ENCODE assay signal across 1 cellular context in the genomic region with DNA sequence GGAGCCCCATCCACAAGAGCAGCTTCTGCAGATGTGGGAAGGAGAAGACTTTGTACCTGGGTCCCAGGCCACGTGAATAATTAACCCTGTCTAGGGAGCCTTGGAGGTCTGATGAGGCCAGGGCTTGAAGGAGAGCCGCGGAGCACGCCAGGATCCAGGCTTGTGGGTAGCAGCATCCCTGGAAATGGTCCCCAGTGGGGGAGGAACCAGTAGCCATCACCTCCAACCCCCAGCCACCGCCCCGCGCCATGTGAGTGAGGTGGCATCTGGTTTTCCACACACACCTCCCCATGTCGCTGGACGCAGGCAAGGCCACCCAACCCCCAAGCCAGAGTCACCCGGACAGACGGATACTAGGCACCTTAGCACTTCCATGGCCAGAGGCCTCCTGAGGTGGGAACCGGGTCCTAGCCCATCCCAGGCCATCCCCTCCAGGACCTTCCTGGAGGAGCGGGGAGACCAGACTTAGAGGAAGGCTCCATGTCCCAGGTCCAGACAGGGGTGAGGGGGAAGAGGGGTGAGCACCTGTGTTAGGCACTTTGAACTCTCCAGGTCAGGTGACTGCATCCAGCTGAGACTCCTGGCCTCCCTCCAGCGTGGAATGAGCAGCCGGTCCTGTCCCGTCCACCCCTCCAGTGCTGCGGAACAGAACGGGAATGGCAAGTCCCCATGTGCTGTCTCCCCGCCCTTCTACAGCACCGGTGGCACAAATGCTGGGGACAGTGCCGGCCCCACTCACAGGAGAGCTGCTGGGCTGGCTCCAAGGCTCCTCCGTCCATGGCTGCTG.
TF ChIP-seq lines count a peak whose summit lies in the region.

No MANE protein-coding gene starts in this region.

TF ChIP-seq in HepG2, 621 proteins besides CTCF, POLR2A, EP300 and RAD21 (continued from another document and continues in another):
- TF ChIP-seq, protein P1, sequence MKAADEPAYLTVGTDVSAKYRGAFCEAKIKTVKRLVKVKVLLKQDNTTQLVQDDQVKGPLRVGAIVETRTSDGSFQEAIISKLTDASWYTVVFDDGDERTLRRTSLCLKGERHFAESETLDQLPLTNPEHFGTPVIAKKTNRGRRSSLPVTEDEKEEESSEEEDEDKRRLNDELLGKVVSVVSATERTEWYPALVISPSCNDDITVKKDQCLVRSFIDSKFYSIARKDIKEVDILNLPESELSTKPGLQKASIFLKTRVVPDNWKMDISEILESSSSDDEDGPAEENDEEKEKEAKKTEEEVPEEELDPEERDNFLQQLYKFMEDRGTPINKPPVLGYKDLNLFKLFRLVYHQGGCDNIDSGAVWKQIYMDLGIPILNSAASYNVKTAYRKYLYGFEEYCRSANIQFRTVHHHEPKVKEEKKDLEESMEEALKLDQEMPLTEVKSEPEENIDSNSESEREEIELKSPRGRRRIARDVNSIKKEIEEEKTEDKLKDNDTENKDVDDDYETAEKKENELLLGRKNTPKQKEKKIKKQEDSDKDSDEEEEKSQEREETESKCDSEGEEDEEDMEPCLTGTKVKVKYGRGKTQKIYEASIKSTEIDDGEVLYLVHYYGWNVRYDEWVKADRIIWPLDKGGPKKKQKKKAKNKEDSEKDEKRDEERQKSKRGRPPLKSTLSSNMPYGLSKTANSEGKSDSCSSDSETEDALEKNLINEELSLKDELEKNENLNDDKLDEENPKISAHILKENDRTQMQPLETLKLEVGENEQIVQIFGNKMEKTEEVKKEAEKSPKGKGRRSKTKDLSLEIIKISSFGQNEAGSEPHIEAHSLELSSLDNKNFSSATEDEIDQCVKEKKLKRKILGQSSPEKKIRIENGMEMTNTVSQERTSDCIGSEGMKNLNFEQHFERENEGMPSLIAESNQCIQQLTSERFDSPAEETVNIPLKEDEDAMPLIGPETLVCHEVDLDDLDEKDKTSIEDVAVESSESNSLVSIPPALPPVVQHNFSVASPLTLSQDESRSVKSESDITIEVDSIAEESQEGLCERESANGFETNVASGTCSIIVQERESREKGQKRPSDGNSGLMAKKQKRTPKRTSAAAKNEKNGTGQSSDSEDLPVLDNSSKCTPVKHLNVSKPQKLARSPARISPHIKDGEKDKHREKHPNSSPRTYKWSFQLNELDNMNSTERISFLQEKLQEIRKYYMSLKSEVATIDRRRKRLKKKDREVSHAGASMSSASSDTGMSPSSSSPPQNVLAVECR (CRISPR knock-in tag; IDR thresholded peaks at IDR 0.05; ENCODE audit: borderline replicate concordance) = peak; percentile 22; the same call in 1 of the 2 replicates
- TF ChIP-seq BCL6 (CRISPR knock-in tag; IDR thresholded peaks at IDR 0.05) (no peak), PTBP1 (IDR thresholded peaks at IDR 0.05; ENCODE audit: low read depth, low read length, poor library complexity, severe bottlenecking) (no peak), ZBTB7A (CRISPR knock-in tag; IDR thresholded peaks at IDR 0.05) (no peak), KDM5B (CRISPR knock-in tag; IDR thresholded peaks at IDR 0.05; ENCODE audit: borderline replicate concordance) (no peak), TSC22D2 (CRISPR knock-in tag; IDR thresholded peaks at IDR 0.05; ENCODE audit: borderline replicate concordance) (no peak), HOXA5 (CRISPR knock-in tag; IDR thresholded peaks at IDR 0.05) (no peak), ZNF577 (CRISPR knock-in tag; IDR thresholded peaks at IDR 0.05; ENCODE audit: borderline replicate concordance, low read depth) (no peak), ZNF569 (CRISPR knock-in tag; IDR thresholded peaks at IDR 0.05; ENCODE audit: borderline replicate concordance) (no peak), ZNF652 (CRISPR knock-in tag; IDR thresholded peaks at IDR 0.05; ENCODE audit: borderline replicate concordance, low read depth) (peak; percentile 83), ZFY (CRISPR knock-in tag; IDR thresholded peaks at IDR 0.05) (no peak), NR2F2 (IDR thresholded peaks at IDR 0.05; ENCODE audit: borderline replicate concordance, low read depth) (no peak), GPN1 (CRISPR knock-in tag; IDR thresholded peaks at IDR 0.05; ENCODE audit: borderline replicate concordance) (no peak), CBX5 (CRISPR knock-in tag; IDR thresholded peaks at IDR 0.05; ENCODE audit: borderline replicate concordance) (no peak), TGIF2 (CRISPR knock-in tag; IDR thresholded peaks at IDR 0.05) (peak; percentile 11; the same call in 1 of the 2 replicates), ATF7-NPFF (CRISPR knock-in tag; IDR thresholded peaks at IDR 0.05; ENCODE audit: low read depth) (0 out of 2 replicates have a peak, but pooled peaks have one; percentile 34), ZNF546 (CRISPR knock-in tag; conservative IDR thresholded peaks at IDR 0.05) (no peak), FOXA1 (IDR thresholded peaks at IDR 0.05) (no peak), FOXA1 (CRISPR knock-in tag; IDR thresholded peaks at IDR 0.05) (no peak), ZFP37 (CRISPR knock-in tag; IDR thresholded peaks at IDR 0.05; ENCODE audit: borderline replicate concordance) (no peak), SP2 (CRISPR knock-in tag; IDR thresholded peaks at IDR 0.05) (0 out of 2 replicates have a peak, but pooled peaks have one; percentile 16), RARG (CRISPR knock-in tag; IDR thresholded peaks at IDR 0.05; ENCODE audit: low read depth) (no peak)
- TF ChIP-seq, protein P2, sequence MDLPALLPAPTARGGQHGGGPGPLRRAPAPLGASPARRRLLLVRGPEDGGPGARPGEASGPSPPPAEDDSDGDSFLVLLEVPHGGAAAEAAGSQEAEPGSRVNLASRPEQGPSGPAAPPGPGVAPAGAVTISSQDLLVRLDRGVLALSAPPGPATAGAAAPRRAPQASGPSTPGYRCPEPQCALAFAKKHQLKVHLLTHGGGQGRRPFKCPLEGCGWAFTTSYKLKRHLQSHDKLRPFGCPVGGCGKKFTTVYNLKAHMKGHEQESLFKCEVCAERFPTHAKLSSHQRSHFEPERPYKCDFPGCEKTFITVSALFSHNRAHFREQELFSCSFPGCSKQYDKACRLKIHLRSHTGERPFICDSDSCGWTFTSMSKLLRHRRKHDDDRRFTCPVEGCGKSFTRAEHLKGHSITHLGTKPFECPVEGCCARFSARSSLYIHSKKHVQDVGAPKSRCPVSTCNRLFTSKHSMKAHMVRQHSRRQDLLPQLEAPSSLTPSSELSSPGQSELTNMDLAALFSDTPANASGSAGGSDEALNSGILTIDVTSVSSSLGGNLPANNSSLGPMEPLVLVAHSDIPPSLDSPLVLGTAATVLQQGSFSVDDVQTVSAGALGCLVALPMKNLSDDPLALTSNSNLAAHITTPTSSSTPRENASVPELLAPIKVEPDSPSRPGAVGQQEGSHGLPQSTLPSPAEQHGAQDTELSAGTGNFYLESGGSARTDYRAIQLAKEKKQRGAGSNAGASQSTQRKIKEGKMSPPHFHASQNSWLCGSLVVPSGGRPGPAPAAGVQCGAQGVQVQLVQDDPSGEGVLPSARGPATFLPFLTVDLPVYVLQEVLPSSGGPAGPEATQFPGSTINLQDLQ (CRISPR knock-in tag; IDR thresholded peaks at IDR 0.05) = no peak
- TF ChIP-seq, protein P3, sequence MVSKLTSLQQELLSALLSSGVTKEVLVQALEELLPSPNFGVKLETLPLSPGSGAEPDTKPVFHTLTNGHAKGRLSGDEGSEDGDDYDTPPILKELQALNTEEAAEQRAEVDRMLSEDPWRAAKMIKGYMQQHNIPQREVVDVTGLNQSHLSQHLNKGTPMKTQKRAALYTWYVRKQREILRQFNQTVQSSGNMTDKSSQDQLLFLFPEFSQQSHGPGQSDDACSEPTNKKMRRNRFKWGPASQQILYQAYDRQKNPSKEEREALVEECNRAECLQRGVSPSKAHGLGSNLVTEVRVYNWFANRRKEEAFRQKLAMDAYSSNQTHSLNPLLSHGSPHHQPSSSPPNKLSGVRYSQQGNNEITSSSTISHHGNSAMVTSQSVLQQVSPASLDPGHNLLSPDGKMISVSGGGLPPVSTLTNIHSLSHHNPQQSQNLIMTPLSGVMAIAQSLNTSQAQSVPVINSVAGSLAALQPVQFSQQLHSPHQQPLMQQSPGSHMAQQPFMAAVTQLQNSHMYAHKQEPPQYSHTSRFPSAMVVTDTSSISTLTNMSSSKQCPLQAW (CRISPR knock-in tag; IDR thresholded peaks at IDR 0.05) = 0 out of 2 replicates have a peak, but pooled peaks have one; percentile 34
- TF ChIP-seq, protein P4, sequence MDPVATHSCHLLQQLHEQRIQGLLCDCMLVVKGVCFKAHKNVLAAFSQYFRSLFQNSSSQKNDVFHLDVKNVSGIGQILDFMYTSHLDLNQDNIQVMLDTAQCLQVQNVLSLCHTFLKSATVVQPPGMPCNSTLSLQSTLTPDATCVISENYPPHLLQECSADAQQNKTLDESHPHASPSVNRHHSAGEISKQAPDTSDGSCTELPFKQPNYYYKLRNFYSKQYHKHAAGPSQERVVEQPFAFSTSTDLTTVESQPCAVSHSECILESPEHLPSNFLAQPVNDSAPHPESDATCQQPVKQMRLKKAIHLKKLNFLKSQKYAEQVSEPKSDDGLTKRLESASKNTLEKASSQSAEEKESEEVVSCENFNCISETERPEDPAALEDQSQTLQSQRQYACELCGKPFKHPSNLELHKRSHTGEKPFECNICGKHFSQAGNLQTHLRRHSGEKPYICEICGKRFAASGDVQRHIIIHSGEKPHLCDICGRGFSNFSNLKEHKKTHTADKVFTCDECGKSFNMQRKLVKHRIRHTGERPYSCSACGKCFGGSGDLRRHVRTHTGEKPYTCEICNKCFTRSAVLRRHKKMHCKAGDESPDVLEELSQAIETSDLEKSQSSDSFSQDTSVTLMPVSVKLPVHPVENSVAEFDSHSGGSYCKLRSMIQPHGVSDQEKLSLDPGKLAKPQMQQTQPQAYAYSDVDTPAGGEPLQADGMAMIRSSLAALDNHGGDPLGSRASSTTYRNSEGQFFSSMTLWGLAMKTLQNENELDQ (CRISPR knock-in tag; IDR thresholded peaks at IDR 0.05; ENCODE audit: borderline replicate concordance) = no peak
- TF ChIP-seq, protein P5, sequence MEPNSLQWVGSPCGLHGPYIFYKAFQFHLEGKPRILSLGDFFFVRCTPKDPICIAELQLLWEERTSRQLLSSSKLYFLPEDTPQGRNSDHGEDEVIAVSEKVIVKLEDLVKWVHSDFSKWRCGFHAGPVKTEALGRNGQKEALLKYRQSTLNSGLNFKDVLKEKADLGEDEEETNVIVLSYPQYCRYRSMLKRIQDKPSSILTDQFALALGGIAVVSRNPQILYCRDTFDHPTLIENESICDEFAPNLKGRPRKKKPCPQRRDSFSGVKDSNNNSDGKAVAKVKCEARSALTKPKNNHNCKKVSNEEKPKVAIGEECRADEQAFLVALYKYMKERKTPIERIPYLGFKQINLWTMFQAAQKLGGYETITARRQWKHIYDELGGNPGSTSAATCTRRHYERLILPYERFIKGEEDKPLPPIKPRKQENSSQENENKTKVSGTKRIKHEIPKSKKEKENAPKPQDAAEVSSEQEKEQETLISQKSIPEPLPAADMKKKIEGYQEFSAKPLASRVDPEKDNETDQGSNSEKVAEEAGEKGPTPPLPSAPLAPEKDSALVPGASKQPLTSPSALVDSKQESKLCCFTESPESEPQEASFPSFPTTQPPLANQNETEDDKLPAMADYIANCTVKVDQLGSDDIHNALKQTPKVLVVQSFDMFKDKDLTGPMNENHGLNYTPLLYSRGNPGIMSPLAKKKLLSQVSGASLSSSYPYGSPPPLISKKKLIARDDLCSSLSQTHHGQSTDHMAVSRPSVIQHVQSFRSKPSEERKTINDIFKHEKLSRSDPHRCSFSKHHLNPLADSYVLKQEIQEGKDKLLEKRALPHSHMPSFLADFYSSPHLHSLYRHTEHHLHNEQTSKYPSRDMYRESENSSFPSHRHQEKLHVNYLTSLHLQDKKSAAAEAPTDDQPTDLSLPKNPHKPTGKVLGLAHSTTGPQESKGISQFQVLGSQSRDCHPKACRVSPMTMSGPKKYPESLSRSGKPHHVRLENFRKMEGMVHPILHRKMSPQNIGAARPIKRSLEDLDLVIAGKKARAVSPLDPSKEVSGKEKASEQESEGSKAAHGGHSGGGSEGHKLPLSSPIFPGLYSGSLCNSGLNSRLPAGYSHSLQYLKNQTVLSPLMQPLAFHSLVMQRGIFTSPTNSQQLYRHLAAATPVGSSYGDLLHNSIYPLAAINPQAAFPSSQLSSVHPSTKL (CRISPR knock-in tag; IDR thresholded peaks at IDR 0.05) = peak; percentile 24; the same call in 1 of the 2 replicates
- TF ChIP-seq, protein P6, sequence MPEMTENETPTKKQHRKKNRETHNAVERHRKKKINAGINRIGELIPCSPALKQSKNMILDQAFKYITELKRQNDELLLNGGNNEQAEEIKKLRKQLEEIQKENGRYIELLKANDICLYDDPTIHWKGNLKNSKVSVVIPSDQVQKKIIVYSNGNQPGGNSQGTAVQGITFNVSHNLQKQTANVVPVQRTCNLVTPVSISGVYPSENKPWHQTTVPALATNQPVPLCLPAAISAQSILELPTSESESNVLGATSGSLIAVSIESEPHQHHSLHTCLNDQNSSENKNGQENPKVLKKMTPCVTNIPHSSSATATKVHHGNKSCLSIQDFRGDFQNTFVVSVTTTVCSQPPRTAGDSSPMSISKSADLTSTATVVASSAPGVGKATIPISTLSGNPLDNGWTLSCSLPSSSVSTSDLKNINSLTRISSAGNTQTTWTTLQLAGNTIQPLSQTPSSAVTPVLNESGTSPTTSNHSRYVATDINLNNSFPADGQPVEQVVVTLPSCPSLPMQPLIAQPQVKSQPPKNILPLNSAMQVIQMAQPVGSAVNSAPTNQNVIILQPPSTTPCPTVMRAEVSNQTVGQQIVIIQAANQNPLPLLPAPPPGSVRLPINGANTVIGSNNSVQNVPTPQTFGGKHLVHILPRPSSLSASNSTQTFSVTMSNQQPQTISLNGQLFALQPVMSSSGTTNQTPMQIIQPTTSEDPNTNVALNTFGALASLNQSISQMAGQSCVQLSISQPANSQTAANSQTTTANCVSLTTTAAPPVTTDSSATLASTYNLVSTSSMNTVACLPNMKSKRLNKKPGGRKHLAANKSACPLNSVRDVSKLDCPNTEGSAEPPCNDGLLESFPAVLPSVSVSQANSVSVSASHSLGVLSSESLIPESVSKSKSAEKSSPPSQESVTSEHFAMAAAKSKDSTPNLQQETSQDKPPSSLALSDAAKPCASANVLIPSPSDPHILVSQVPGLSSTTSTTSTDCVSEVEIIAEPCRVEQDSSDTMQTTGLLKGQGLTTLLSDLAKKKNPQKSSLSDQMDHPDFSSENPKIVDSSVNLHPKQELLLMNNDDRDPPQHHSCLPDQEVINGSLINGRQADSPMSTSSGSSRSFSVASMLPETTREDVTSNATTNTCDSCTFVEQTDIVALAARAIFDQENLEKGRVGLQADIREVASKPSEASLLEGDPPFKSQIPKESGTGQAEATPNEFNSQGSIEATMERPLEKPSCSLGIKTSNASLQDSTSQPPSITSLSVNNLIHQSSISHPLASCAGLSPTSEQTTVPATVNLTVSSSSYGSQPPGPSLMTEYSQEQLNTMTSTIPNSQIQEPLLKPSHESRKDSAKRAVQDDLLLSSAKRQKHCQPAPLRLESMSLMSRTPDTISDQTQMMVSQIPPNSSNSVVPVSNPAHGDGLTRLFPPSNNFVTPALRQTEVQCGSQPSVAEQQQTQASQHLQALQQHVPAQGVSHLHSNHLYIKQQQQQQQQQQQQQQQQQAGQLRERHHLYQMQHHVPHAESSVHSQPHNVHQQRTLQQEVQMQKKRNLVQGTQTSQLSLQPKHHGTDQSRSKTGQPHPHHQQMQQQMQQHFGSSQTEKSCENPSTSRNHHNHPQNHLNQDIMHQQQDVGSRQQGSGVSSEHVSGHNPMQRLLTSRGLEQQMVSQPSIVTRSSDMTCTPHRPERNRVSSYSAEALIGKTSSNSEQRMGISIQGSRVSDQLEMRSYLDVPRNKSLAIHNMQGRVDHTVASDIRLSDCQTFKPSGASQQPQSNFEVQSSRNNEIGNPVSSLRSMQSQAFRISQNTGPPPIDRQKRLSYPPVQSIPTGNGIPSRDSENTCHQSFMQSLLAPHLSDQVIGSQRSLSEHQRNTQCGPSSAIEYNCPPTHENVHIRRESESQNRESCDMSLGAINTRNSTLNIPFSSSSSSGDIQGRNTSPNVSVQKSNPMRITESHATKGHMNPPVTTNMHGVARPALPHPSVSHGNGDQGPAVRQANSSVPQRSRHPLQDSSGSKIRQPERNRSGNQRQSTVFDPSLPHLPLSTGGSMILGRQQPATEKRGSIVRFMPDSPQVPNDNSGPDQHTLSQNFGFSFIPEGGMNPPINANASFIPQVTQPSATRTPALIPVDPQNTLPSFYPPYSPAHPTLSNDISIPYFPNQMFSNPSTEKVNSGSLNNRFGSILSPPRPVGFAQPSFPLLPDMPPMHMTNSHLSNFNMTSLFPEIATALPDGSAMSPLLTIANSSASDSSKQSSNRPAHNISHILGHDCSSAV (CRISPR knock-in tag; IDR thresholded peaks at IDR 0.05; ENCODE audit: borderline replicate concordance) = no peak
